17 cellular contexts compared by ENCODE assay signal in genomic region chr7:133054167-133054840, GRCh38. TPM values are rescaled to one million over a fixed set of nuclear protein-coding genes. Genes with fewer than 3 reads are reported as not detected.
DNase-seq lines count a peak whose midpoint lies in the region; ATAC-seq and TF ChIP-seq lines count a peak whose summit lies in the region.
"Had no signal": no experiment of that assay in that cellular context is flagged by ENCODE, and none has a peak within 500 bp of the region (broad histone marks: within the 10 kb centered on the region; RNA-seq: fewer than 3 reads in every experiment).

No MANE protein-coding gene starts in this region.

- H3K4ac ChIP-seq in IMR-90 (ENCODE audit: low read depth, low read length): peak overlapping the region; percentile 31; the same call in 1 of the 2 replicates

- TF ChIP-seq RAD21 in IMR-90 (IDR thresholded peaks at IDR 0.05; ENCODE audit: low read length): no peak

- no peaks in the 10 kb centered on the region; the same call in 1 of the 2 replicates for H3K36me3 ChIP-seq in IMR-90 (ENCODE audit: control insufficient read depth, insufficient read depth, low read length)
- H3K36me3 ChIP-seq in adipocyte (ENCODE audit: control insufficient read depth, insufficient read depth, low read length, severe bottlenecking): no peaks in the 10 kb centered on the region
- H3K36me3 ChIP-seq in adrenal gland (replicated peaks in 1 of 2): no peaks in the 10 kb centered on the region
- no peaks in the 10 kb centered on the region for H3K36me3 ChIP-seq in mucosa of descending colon (ENCODE audit: low read depth)

- no peak overlapping the region for H2AFZ ChIP-seq in IMR-90 (replicated peaks; ENCODE audit: low read length, poor library complexity)
- H2AFZ ChIP-seq: parathyroid adenoma had no signal

- H3K79me1 ChIP-seq in IMR-90 (ENCODE audit: low read depth in 1 of 2, low read length in 2 of 2): peaks cover 47 to 67% of the 10 kb centered on the region in 2 experiments

- peak overlapping the region; percentile 82 for H2BK20ac ChIP-seq in IMR-90 (ENCODE audit: low read depth, low read length)

- no peak for TF ChIP-seq CTCF in AG10803 (conservative IDR thresholded peaks at IDR 0.05; ENCODE audit: low read length)
- no peak for TF ChIP-seq CTCF in IMR-90 (conservative IDR thresholded peaks at IDR 0.05; ENCODE audit: low read depth, low read length)
- TF ChIP-seq CTCF in lower leg skin (IDR thresholded peaks at IDR 0.05): no peak
- TF ChIP-seq CTCF in adrenal gland (IDR thresholded peaks at IDR 0.05): no peak
- no peak for TF ChIP-seq CTCF in mucosa of descending colon (IDR thresholded peaks at IDR 0.05)

- no peak overlapping the region for H2AK9ac ChIP-seq in IMR-90 (replicated peaks; ENCODE audit: low read depth, low read length, poor library complexity)

- peak overlapping the region; percentile 59; the same call in 1 of the 2 replicates for H2BK120ac ChIP-seq in IMR-90 (ENCODE audit: low read depth, low read length)

- ATAC-seq in IMR-90 (ENCODE audit: low read depth) (no peak; the same call in 1 of the 2 replicates), HG02884 (IDR thresholded peaks at IDR 0.05; ENCODE audit: unreplicated experiment) (no peak), mucosa of descending colon (no peak)

- H4K91ac ChIP-seq in IMR-90 (ENCODE audit: insufficient read depth, low read depth, low read length): no peak overlapping the region; the same call in 1 of the 2 replicates

- in situ Hi-C loops in IMR-90 (cut with MboI; ENCODE audit: low sequenced_read_pairs): no loop called here

- peaks cover 11% of the 10 kb centered on the region for H4K20me1 ChIP-seq in IMR-90 (ENCODE audit: insufficient read depth, low read length)

- H3K23ac ChIP-seq in IMR-90 (ENCODE audit: low read depth, low read length): no peak overlapping the region

- POLR2A ChIA-PET in IMR-90 (lab: Charles Lee; ENCODE audit: unreplicated experiment): no interaction called here

- H3K14ac ChIP-seq in IMR-90 (replicated peaks; ENCODE audit: low read depth, low read length): no peak overlapping the region

- H3K27ac ChIP-seq in IMR-90 (ENCODE audit: insufficient read depth, low read length) (no peak overlapping the region), adrenal gland (no peak overlapping the region)
- H3K27ac ChIP-seq: parathyroid adenoma had no signal

- H2BK5ac ChIP-seq in IMR-90 (ENCODE audit: low read depth, low read length, poor library complexity, severe bottlenecking): peak overlapping the region; percentile 95

- DNase-seq in AG10803 (ENCODE audit: low read depth) (peak; percentile 5), IMR-90 (peak; percentile 47), adipocyte (ENCODE audit: low read depth) (peak; percentile 20), glomerular visceral epithelial cell (ENCODE audit: extremely low spot score) (peak; percentile 25), lower leg skin (ENCODE audit: low spot score in 2 of 2) (no peak), adrenal gland (no peak), mucosa of descending colon (no peak)
- DNase-seq: activated effector memory CD4-positive, alpha-beta T cell treated with anti-CD3 and anti-CD28 coated beads, Interleukin-2, amount 50 U/mL, for 16 hours; DMS53; effector CD8-positive, alpha-beta T cell; islet precursor cell; NCI-H2081 treated with DMSO at 0.1 percent for 48 hours; SHP77 treated with DMSO at 0.1 percent for 48 hours; stimulated activated CD4-positive, alpha-beta T cell treated with anti-CD3 and anti-CD28 coated beads, Interleukin-15, amount 100 ng/mL, for 24 hours; substantia nigra had no signal

- H3K56ac ChIP-seq in IMR-90 (ENCODE audit: extremely low read depth, insufficient read depth, low read length): no peak overlapping the region

- H4K5ac ChIP-seq in IMR-90 (ENCODE audit: low read depth, low read length): no peak overlapping the region

- H3K9me3 ChIP-seq in IMR-90 (ENCODE audit: control insufficient read depth, insufficient read depth, low read length): no peaks in the 10 kb centered on the region
- no peaks in the 10 kb centered on the region for H3K9me3 ChIP-seq in adipocyte (ENCODE audit: control insufficient read depth, low read length)
- no peaks in the 10 kb centered on the region for H3K9me3 ChIP-seq in adrenal gland (replicated peaks in 1 of 3)
- no peaks in the 10 kb centered on the region for H3K9me3 ChIP-seq in mucosa of descending colon

- dilution Hi-C loops in IMR-90 (cut with HindIII; ENCODE audit: low sequenced_read_pairs, unreplicated experiment): no loop called here

- H3K27me3 ChIP-seq in IMR-90 (ENCODE audit: control insufficient read depth, insufficient read depth, low read length): no peaks in the 10 kb centered on the region
- H3K27me3 ChIP-seq in adipocyte (replicated peaks; ENCODE audit: control insufficient read depth, insufficient read depth, low read length): no peaks in the 10 kb centered on the region
- H3K27me3 ChIP-seq in adrenal gland: no peaks in the 10 kb centered on the region

- intact Hi-C loops in IMR-90 (cut with micrococcal nuclease) (loop anchor here (10.0 kb wide), 1 partner anchor 380 kb away; no protein-coding TSS in a partner anchor), lower leg skin (cut with DNase I; ENCODE audit: low total_unique reads) (no loop called here), adrenal gland (cut with DNase I) (no loop called here), mucosa of descending colon (cut with DNase I, micrococcal nuclease) (no loop called here)

- no peak overlapping the region for H4K8ac ChIP-seq in IMR-90 (ENCODE audit: low read depth in 2 of 2, low read length in 2 of 2)

- no peak overlapping the region for H2AK5ac ChIP-seq in IMR-90 (ENCODE audit: low read depth, low read length)

- H3K4me3 ChIP-seq in AG10803 (ENCODE audit: low read length) (no peak overlapping the region), IMR-90 (ENCODE audit: insufficient read depth, low read depth, low read length) (no peak overlapping the region), adipocyte (ENCODE audit: low read length) (peak overlapping the region; percentile 69), lower leg skin (ENCODE audit: low read depth, poor library complexity, severe bottlenecking) (no peak overlapping the region), adrenal gland (no peak overlapping the region), mucosa of descending colon (no peak overlapping the region)

- no peak overlapping the region for H3K18ac ChIP-seq in IMR-90 (ENCODE audit: low read depth, low read length)

- CTCF ChIA-PET in IMR-90 (lab: Yijun Ruan, JAX): interaction anchor here (1.1 kb wide), 1 partner anchor 21 kb away, joined by 3 read pairs; no protein-coding TSS in a partner anchor

- no TSS peak for BruUV-seq in IMR-90 (replicated peaks; lab: Mats Ljungman, UMichigan)

- H3K9me1 ChIP-seq in IMR-90 (ENCODE audit: insufficient read depth, low read length): peaks cover 12% of the 10 kb centered on the region; the same call in 1 of the 2 replicates

- no peak overlapping the region for H3K9ac ChIP-seq in IMR-90 (ENCODE audit: low read depth, low read length)
- H3K9ac ChIP-seq in adipocyte (ENCODE audit: low read length): peak overlapping the region; percentile 39
- H3K9ac ChIP-seq: parathyroid adenoma had no signal

- WGBS in IMR-90 (ENCODE audit: extremely low coverage in 2 of 2, insufficient read length in 1 of 2), 2 experiments: no CpG with 5 or more reads among the region's 2 CpGs
- 65 to 71% methylated on average over 2 of the region's 2 CpGs for WGBS in lower leg skin, 2 donors
- WGBS in adrenal gland, 4 donors: 56 to 65% (median 59%) methylated on average over 2 of the region's 2 CpGs

- TF ChIP-seq POLR2A in IMR-90 (IDR thresholded peaks at IDR 0.05; ENCODE audit: low read depth, low read length) (no peak), lower leg skin (IDR thresholded peaks at IDR 0.05) (no peak), adrenal gland (IDR thresholded peaks at IDR 0.05) (no peak)

- H3K4me1 ChIP-seq in IMR-90 (ENCODE audit: control insufficient read depth, insufficient read depth, low read length) (peaks cover 16% of the 10 kb centered on the region), adipocyte (ENCODE audit: control insufficient read depth, insufficient read depth, low read length) (peaks cover 43% of the 10 kb centered on the region), adrenal gland (replicated peaks in 1 of 2) (peaks cover 29 to 49% of the 10 kb centered on the region in 2 donors), mucosa of descending colon (ENCODE audit: low read depth) (no peaks in the 10 kb centered on the region)

- H3K4me2 ChIP-seq in IMR-90 (ENCODE audit: low read depth, low read length): peak overlapping the region; percentile 82; the same call in 1 of the 2 replicates

- H2BK15ac ChIP-seq in IMR-90 (ENCODE audit: low read depth, low read length): peak overlapping the region; percentile 50; the same call in 1 of the 3 replicates

TF ChIP-seq in IMR-90, 13 proteins besides CTCF, POLR2A, EP300 and RAD21:
- TF ChIP-seq CEBPB (IDR thresholded peaks at IDR 0.05; ENCODE audit: low read depth, low read length): peak; percentile 87
- no peak for TF ChIP-seq MAFK (IDR thresholded peaks at IDR 0.05; ENCODE audit: low read depth, low read length)
- no peak for TF ChIP-seq MAZ (IDR thresholded peaks at IDR 0.05; ENCODE audit: borderline replicate concordance, low read depth, low read length)
- no peak for TF ChIP-seq SMC3 (IDR thresholded peaks at IDR 0.05; ENCODE audit: low read depth, low read length)

RNA-seq across cellular contexts. Expression of gene CHCHD3, which starts 27.6 kb away (rescaled TPM):
- 122 and 141 TPM in 2 replicates for total RNA-seq in IMR-90 (2012; rRNA removed)
- 46.2 and 56.9 TPM in 2 replicates for polyA plus RNA-seq in IMR-90 (2012; rRNA removed)
- polyA plus RNA-seq in IMR-90 (2012; cell fraction: cytosol; rRNA removed): 13.3 and 25.8 TPM in 2 replicates
- polyA plus RNA-seq in IMR-90 (2012; cell fraction: nucleus; rRNA removed; ENCODE audit: low replicate concordance): 3.3 and 21.3 TPM in 2 replicates
- 10 to 100 TPM; 27.9 to 39.0 (median 34.5) TPM for total RNA-seq in lower leg skin
- 10 to 100 TPM; 40.8 to 96.7 (median 54.2) TPM for total RNA-seq in adrenal gland
- 100 to 1,000 TPM in 1 of 3 donors, 10 to 100 TPM in 2; 12.3 to 113 (median 17.4) TPM for polyA plus RNA-seq in adrenal gland
- 10 to 100 TPM; 71.9 to 76.4 (median 72.9) TPM for total RNA-seq in mucosa of descending colon

Comparison
In these comparisons a context has a peak if more than half of its experiments do, and no peak if none do; other contexts are left out.
1. DNase-seq: peak in AG10803 (single experiment), IMR-90 (single experiment), adipocyte (single experiment) and glomerular visceral epithelial cell (single experiment); none in lower leg skin (0 of 2), adrenal gland (0 of 7) and mucosa of descending colon (0 of 3).